In the genomic region with DNA sequence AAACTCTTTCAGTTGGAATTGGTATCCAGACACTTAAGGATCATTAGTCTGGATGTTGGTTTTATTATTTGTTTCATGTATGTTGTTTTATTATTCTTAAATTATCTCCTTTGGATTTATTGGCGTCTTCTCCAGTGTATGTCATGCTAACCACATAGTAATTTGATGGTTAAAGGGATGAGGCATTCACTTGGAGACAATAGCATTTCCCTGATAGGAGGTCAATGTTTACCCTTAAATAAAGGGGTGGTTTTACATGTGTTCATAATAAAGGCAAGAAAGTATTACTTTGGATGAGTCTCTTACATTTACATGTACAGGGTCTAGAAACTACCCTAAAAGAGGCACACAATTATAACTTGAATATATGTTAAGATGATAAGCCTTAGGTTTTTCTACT, we compare ENCODE assay signal across 19 cellular contexts.
"Had no signal": no experiment of that assay in that cellular context is flagged by ENCODE, and none has a peak within 500 bp of the region (broad histone marks: within the 10 kb centered on the region; RNA-seq: fewer than 3 reads in every experiment).

No MANE protein-coding gene starts in this region.

- H3K4me3 ChIP-seq: MG63, PC-9 had no signal

- H2AFZ ChIP-seq: PC-9 had no signal

- H3K36me3 ChIP-seq: MG63 had no signal

- DNase-seq: activated CD4-positive, alpha-beta memory T cell treated with anti-CD3 and anti-CD28 coated beads for 36 hours; activated CD4-positive, alpha-beta T cell treated with anti-CD3 and anti-CD28 coated beads for 1 hour; activated CD4-positive, alpha-beta T cell treated with anti-CD3 and anti-CD28 coated beads, Interleukin-2, amount 10 ng/mL, durations not matched to agents 24 days and 14 days; activated CD8-positive, alpha-beta memory T cell treated with anti-CD3 and anti-CD28 coated beads for 24 hours; activated effector memory CD4-positive, alpha-beta T cell treated with anti-CD3 and anti-CD28 coated beads, Interleukin-2, amount 50 U/mL, for 16 hours; activated naive CD4-positive, alpha-beta T cell treated with anti-CD3 and anti-CD28 coated beads for 36 hours; activated T-cell treated with anti-CD3 and anti-CD28 coated beads, Interleukin-2, amount 50 U/mL, for 4 hours; amygdala; KG1; MG63; MV-4-11; NCI-H1092 treated with DMSO at 0.1 percent for 48 hours; NCI-H1417 treated with DMSO at 0.1 percent for 48 hours; NCI-H1694; NCI-H2029; NCI-H2107; NCI-H226; PC-9; SHP77 treated with DMSO at 0.1 percent for 48 hours had no signal

- H3K4me2 ChIP-seq: PC-9 had no signal

- H3K9me3 ChIP-seq: MG63 had no signal

- ATAC-seq: activated T-cell treated with anti-CD3 and anti-CD28 coated beads, Interleukin-2, amount 50 U/mL, for 4 hours had no signal

- H3K27ac ChIP-seq: PC-9 had no signal

- H3K27me3 ChIP-seq: MG63 had no signal
